Comparison of ENCODE assay signal across 26 cellular contexts in genomic region chr2:133344864-133345263, GRCh38.
A peak's percentile ranks its signal among the peaks of the same experiment; 100 is the strongest.
DNase-seq lines count a peak whose midpoint lies in the region; ATAC-seq and TF ChIP-seq lines count a peak whose summit lies in the region.
"Had no signal": no experiment of that assay in that cellular context is flagged by ENCODE, and none has a peak within 500 bp of the region (broad histone marks: within the 10 kb centered on the region; RNA-seq: fewer than 3 reads in every experiment).

No MANE protein-coding gene starts in this region.

- H3K36me3 ChIP-seq in left ventricle myocardium inferior, result no peaks in the 10 kb centered on the region
- H3K36me3 ChIP-seq in Karpas-422 (ENCODE audit: insufficient read depth, low read length), result no peaks in the 10 kb centered on the region
- H3K36me3 ChIP-seq: Peyer's patch had no signal

- DNase-seq in COLO668 (lab: John Stamatoyannopoulos, UW; ENCODE audit: unreplicated experiment) (peak; percentile 12), SK-MEL-5 (ENCODE audit: low read depth, low spot score) (peak; percentile 9), left ventricle myocardium inferior (no peak), Karpas-422 (no peak)
- DNase-seq in activated CD4-positive, CD25-positive, alpha-beta regulatory T cell treated with anti-CD3 and anti-CD28 coated beads, Interleukin-2, amount 50 U/mL, for 72 hours, result no peak
- DNase-seq: C1 segment of cervical spinal cord; Caco-2; CD4-positive, alpha-beta memory T cell; H9; HFFc6; NCI-H1092; NCI-H1417 treated with DMSO at 0.1 percent for 48 hours; NCI-H187 treated with DMSO at 0.1 percent for 48 hours; NCI-H2107; NCI-H226; NCI-H524; NCI-H748 treated with DMSO at 0.1 percent for 48 hours; OCI-M1; Peyer's patch; SHP77 treated with DMSO at 0.1 percent for 48 hours had no signal

- H3K9me2 ChIP-seq in Karpas-422 (replicated peaks; ENCODE audit: insufficient read depth, low read length), result no peaks in the 10 kb centered on the region

- no peak overlapping the region for H3K4me3 ChIP-seq in left ventricle myocardium inferior
- no peak overlapping the region for H3K4me3 ChIP-seq in Karpas-422 (ENCODE audit: low read length)
- H3K4me3 ChIP-seq: GM23338, Peyer's patch, SK-N-MC had no signal

- no peak for TF ChIP-seq CTCF in left ventricle myocardium inferior (IDR thresholded peaks at IDR 0.05; ENCODE audit: borderline replicate concordance)

- H2AFZ ChIP-seq in Karpas-422 (ENCODE audit: low read length), result no peak overlapping the region
- H2AFZ ChIP-seq: GM23338 had no signal

- H3K27me3 ChIP-seq in left ventricle myocardium inferior (ENCODE audit: low read depth), result no peaks in the 10 kb centered on the region
- H3K27me3 ChIP-seq in Karpas-422 (ENCODE audit: low read length), result no peaks in the 10 kb centered on the region
- H3K27me3 ChIP-seq: Peyer's patch had no signal

- intact Hi-C loops in left ventricle myocardium inferior (cut with micrococcal nuclease), result no loop called here

- no peaks in the 10 kb centered on the region for H3K79me2 ChIP-seq in Karpas-422 (ENCODE audit: low read length)

- no peaks in the 10 kb centered on the region for H4K20me1 ChIP-seq in Karpas-422 (ENCODE audit: insufficient read depth, low read depth, low read length)

- no peak overlapping the region for H3K27ac ChIP-seq in left ventricle myocardium inferior (replicated peaks)
- H3K27ac ChIP-seq in Karpas-422 (ENCODE audit: low read length), result no peak overlapping the region
- H3K27ac ChIP-seq: HL-60, KMS-11, Peyer's patch, SK-N-MC had no signal

- no peaks in the 10 kb centered on the region for H3K4me1 ChIP-seq in left ventricle myocardium inferior
- peaks cover 7% of the 10 kb centered on the region for H3K4me1 ChIP-seq in Karpas-422 (ENCODE audit: low read length)
- H3K4me1 ChIP-seq: Caco-2, Peyer's patch had no signal

- no peaks in the 10 kb centered on the region for H3K9me3 ChIP-seq in left ventricle myocardium inferior (replicated peaks)
- H3K9me3 ChIP-seq in Karpas-422 (ENCODE audit: low read length), result no peaks in the 10 kb centered on the region
- H3K9me3 ChIP-seq: Caco-2, Peyer's patch had no signal

- H3K9ac ChIP-seq in Karpas-422 (ENCODE audit: low read length), result no peak overlapping the region
- H3K9ac ChIP-seq: KMS-11 had no signal

- ATAC-seq in GM18511 (IDR thresholded peaks at IDR 0.05; ENCODE audit: unreplicated experiment), result peak; percentile 49
- ATAC-seq in HG03432 (IDR thresholded peaks at IDR 0.05; ENCODE audit: unreplicated experiment), result peak; percentile 61
- ATAC-seq: GM23338 had no signal

- in situ Hi-C loops in SK-MEL-5 (cut with HindIII; ENCODE audit: low pct_unique_long_range_greater_than_20kb, low sequenced_read_pairs), result no loop called here

- no peak overlapping the region for H3K4me2 ChIP-seq in Karpas-422 (ENCODE audit: low read depth, low read length, poor library complexity, severe bottlenecking)
- H3K4me2 ChIP-seq: GM23338, KMS-11 had no signal

Comparison
In these comparisons a context has a peak if more than half of its experiments do, and no peak if none do; other contexts are left out.
1. DNase-seq: peak in COLO668 (single experiment) and SK-MEL-5 (single experiment); none in left ventricle myocardium inferior (single experiment), Karpas-422 (single experiment) and activated CD4-positive, CD25-positive, alpha-beta regulatory T cell treated with anti-CD3 and anti-CD28 coated beads, Interleukin-2, amount 50 U/mL, for 72 hours (single experiment).